Comparison of ENCODE assay signal across 26 cellular contexts in genomic region chr3:30236011-30236410, GRCh38.
"Had no signal": no experiment of that assay in that cellular context is flagged by ENCODE, and none has a peak within 500 bp of the region (broad histone marks: within the 10 kb centered on the region; RNA-seq: fewer than 3 reads in every experiment).

No MANE protein-coding gene starts in this region.

- H3K4me3 ChIP-seq: stomach, suprapubic skin, testis, thoracic aorta, thyroid gland, tibial artery, tibial nerve, transverse colon, upper lobe of left lung, upper lobe of right lung, uterus, vagina had no signal

- ATAC-seq: stimulated activated effector memory CD8-positive, alpha-beta T cell treated with anti-CD3 and anti-CD28 coated beads, Interleukin-12 subunit alpha, Interleukin-12 subunit beta, amount 100 ng/mL, for 72 hours; stimulated activated memory B cell treated with anti-CD40 and anti-IgM and Interleukin-4, amounts not matched to agents 10 μg/mL and 1 μg/mL and 100 μg/mL, for 72 hours; stimulated activated naive B cell treated with anti-CD40 and anti-IgM and Interleukin-4, amounts not matched to agents 10 μg/mL and 1 μg/mL and 100 μg/mL, for 72 hours; stimulated activated naive CD8-positive, alpha-beta T cell treated with anti-CD3 and anti-CD28 coated beads, Interleukin-15, amount 100 ng/mL, for 72 hours; stimulated activated naive CD8-positive, alpha-beta T cell treated with anti-CD3 and anti-CD28 coated beads, Interleukin-15, Interleukin-2, amounts not matched to agents 100 U/mL and 50 U/mL, for 24 hours; upper lobe of right lung had no signal

- H3K36me3 ChIP-seq: stomach, suprapubic skin, thoracic aorta, thyroid gland, tibial artery, tibial nerve, transverse colon, upper lobe of left lung, upper lobe of right lung, uterus, vagina had no signal

- H3K27me3 ChIP-seq: stomach, suprapubic skin, testis, thyroid gland, tibial artery, tibial nerve, transverse colon, upper lobe of left lung, upper lobe of right lung, uterus, vagina had no signal

- H3K4me1 ChIP-seq: stomach, testis, uterus had no signal

- H3K27ac ChIP-seq: stomach, suprapubic skin, testis, thoracic aorta, thyroid gland, tibial artery, tibial nerve, transverse colon, upper lobe of right lung, vagina had no signal

- DNase-seq: stimulated activated CD4-positive, alpha-beta T cell treated with anti-CD3 and anti-CD28 coated beads, Interleukin-2, amount 100 ng/mL, for 48 hours; stimulated activated CD4-positive, alpha-beta T cell treated with anti-CD3 and anti-CD28 coated beads, Interleukin-4, amount 100 ng/mL, for 1 hour; stimulated activated CD4-positive, alpha-beta T cell treated with anti-CD3 and anti-CD28 coated beads, Interleukin-4, amount 100 ng/mL, for 24 hours; stimulated activated CD4-positive, alpha-beta T cell treated with anti-CD3 and anti-CD28 coated beads, Interleukin-4, amount 100 ng/mL, for 4 hours; stimulated activated CD8-positive, alpha-beta memory T cell treated with anti-CD3 and anti-CD28 coated beads, Interleukin-4, amount 100 ng/mL, for 48 hours; stimulated activated naive B cell treated with anti-CD40 and anti-IgM and Interleukin-4, amounts not matched to agents 10 μg/mL and 1 μg/mL and 100 μg/mL, for 72 hours; stimulated activated naive CD4-positive, alpha-beta T cell; stimulated activated naive CD4-positive, alpha-beta T cell treated with Interleukin-2 at 50 U/mL for 16 hours; stimulated activated naive CD8-positive, alpha-beta T cell treated with anti-CD3 and anti-CD28 coated beads, Interleukin-15, amount 100 ng/mL, for 72 hours; stimulated activated naive CD8-positive, alpha-beta T cell treated with anti-CD3 and anti-CD28 coated beads, Interleukin-15, Interleukin-2, amounts not matched to agents 100 U/mL and 50 U/mL, for 24 hours; stomach; substantia nigra; testis; thyroid gland; tibial artery; transverse colon; trophoblast cell; upper lobe of left lung; upper lobe of right lung; uterus had no signal

- H3K9me3 ChIP-seq: stomach, suprapubic skin, testis, thoracic aorta, thyroid gland, tibial artery, upper lobe of left lung, upper lobe of right lung, uterus, vagina had no signal
